ENCODE assay signal across 1 cellular context in genomic region chr19:29945017-29945416, GRCh38.
TF ChIP-seq lines count a peak whose summit lies in the region.

No MANE protein-coding gene starts in this region.

TF ChIP-seq in GM12878, 131 proteins besides CTCF, POLR2A, EP300 and RAD21:
- TF ChIP-seq HCFC1 (IDR thresholded peaks at IDR 0.05; ENCODE audit: low read length) (no peak), CREB1 (IDR thresholded peaks at IDR 0.05; ENCODE audit: low read depth) (no peak), STAT3 (IDR thresholded peaks at IDR 0.05; ENCODE audit: low read depth, low read length) (no peak), ATF2 (IDR thresholded peaks at IDR 0.05; ENCODE audit: low read length) (no peak), SUPT20H (IDR thresholded peaks at IDR 0.05; ENCODE audit: borderline replicate concordance, control insufficient read depth, low read depth, low read length) (no peak), MAX (IDR thresholded peaks at IDR 0.05; ENCODE audit: low read depth, low read length) (no peak), ZBED1 (IDR thresholded peaks at IDR 0.05; ENCODE audit: borderline replicate concordance) (no peak), TCF3 (IDR thresholded peaks at IDR 0.05; ENCODE audit: borderline replicate concordance, insufficient read depth, low read depth, low read length) (no peak), PRDM15 (CRISPR knock-in tag; IDR thresholded peaks at IDR 0.05) (no peak), TBL1XR1 (IDR thresholded peaks at IDR 0.05; ENCODE audit: low read depth, low read length) (no peak), RCOR1 (conservative IDR thresholded peaks at IDR 0.05; ENCODE audit: low read depth, low read length) (no peak), KAT2A (conservative IDR thresholded peaks at IDR 0.05; ENCODE audit: control insufficient read depth, low read depth, low read length) (no peak), DPF2 (IDR thresholded peaks at IDR 0.05) (no peak), YY1 (IDR thresholded peaks at IDR 0.05; ENCODE audit: low read depth, low read length) (no peak), CBFB (IDR thresholded peaks at IDR 0.05; ENCODE audit: low read depth) (no peak), HDAC6 (IDR thresholded peaks at IDR 0.05; ENCODE audit: unreplicated experiment) (no peak), ZNF24 (IDR thresholded peaks at IDR 0.05) (no peak)
TF ChIP-seq in GM12878: peak in this region for 0.
